In the genomic region with DNA sequence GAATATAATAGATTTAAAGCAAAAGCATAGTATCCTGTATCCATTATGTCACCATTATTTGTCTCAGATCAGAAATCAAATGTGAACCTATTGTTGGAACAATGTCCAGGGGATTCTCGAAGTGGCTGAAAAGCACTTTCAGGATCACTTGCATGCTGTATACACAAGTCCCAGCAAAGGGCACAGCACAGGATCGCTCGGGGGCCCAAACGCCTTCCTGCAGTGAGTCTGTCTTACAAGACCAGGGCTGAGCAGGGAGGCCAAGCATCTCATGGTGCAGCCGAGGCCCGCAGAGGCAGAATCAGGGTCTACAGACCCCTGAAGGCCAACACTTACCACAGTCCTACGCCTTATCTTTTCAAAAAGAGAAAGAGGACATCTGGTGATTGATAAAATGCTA, we compare ENCODE assay signal across 28 cellular contexts.
DNase-seq lines count a peak whose midpoint lies in the region; ATAC-seq and TF ChIP-seq lines count a peak whose summit lies in the region.
"Had no signal": no experiment of that assay in that cellular context is flagged by ENCODE, and none has a peak within 500 bp of the region (broad histone marks: within the 10 kb centered on the region; RNA-seq: fewer than 3 reads in every experiment).

No MANE protein-coding gene starts in this region.

- H3K27ac ChIP-seq in SK-N-SH (ENCODE audit: low read depth in 2 of 2, low read length in 1 of 2) (no peak overlapping the region), endodermal cell (ENCODE audit: low read depth, low read length) (peak overlapping the region; percentile 67), smooth muscle cell (ENCODE audit: low read depth) (peak overlapping the region; percentile 91)
- H3K27ac ChIP-seq: 22Rv1, lower lobe of right lung, suprapubic skin, vagina had no signal

- H3K36me3 ChIP-seq in SK-N-SH (replicated peaks in 1 of 2; ENCODE audit: control insufficient read depth in 1 of 2, insufficient read depth in 2 of 2, low read length in 1 of 2): peaks cover 0 to 22% of the 10 kb centered on the region in 2 experiments
- no peaks in the 10 kb centered on the region for H3K36me3 ChIP-seq in endodermal cell (ENCODE audit: control insufficient read depth, insufficient read depth, low read length)
- H3K36me3 ChIP-seq in smooth muscle cell (ENCODE audit: low read depth): no peaks in the 10 kb centered on the region
- H3K36me3 ChIP-seq: gastroesophageal sphincter, lower lobe of right lung, MG63, suprapubic skin, vagina had no signal

- H3K4me3 Mint-ChIP-seq in endodermal cell: no peak overlapping the region
- no peak overlapping the region for H3K4me3 Mint-ChIP-seq in nephron
- H3K4me3 Mint-ChIP-seq: activated CD4-positive, alpha-beta memory T cell treated with anti-CD3 and anti-CD28 coated beads, Interleukin-2, amount 10 ng/mL, durations not matched to agents 7 days and 5 days; activated naive CD4-positive, alpha-beta T cell treated with anti-CD3 and anti-CD28 coated beads, Interleukin-2, amount 50 U/mL, for 24 hours; dendritic cell treated with granulocyte-macrophage colony-stimulating factor and Interleukin-4, amounts not matched to agents 40 ng/mL and 50 ng/mL, for 4 days; stimulated activated memory B cell treated with anti-CD40 and anti-IgM and Interleukin-4, amounts not matched to agents 10 μg/mL and 1 μg/mL and 100 μg/mL, for 72 hours; T-helper 1 cell treated with Interleukin-12 subunit alpha and Interleukin-12 subunit beta and Interleukin-4 antibody, amounts not matched to agents 30 μg/mL and 1 μg/mL, for 36 hours had no signal

- no peak overlapping the region for H3K4me3 ChIP-seq in SK-N-SH (ENCODE audit: low read depth in 2 of 2, low read length in 1 of 2)
- H3K4me3 ChIP-seq in endodermal cell (ENCODE audit: low read length): no peak overlapping the region
- no peak overlapping the region for H3K4me3 ChIP-seq in smooth muscle cell
- H3K4me3 ChIP-seq: gastroesophageal sphincter, GM12878, lower lobe of right lung, MG63, suprapubic skin, vagina had no signal

- H2AFZ ChIP-seq in SK-N-SH (ENCODE audit: low read depth): no peak overlapping the region
- no peak overlapping the region for H2AFZ ChIP-seq in smooth muscle cell (ENCODE audit: low read depth)

- DNase-seq in SK-N-SH (peak; percentile 60), endodermal cell (no peak), smooth muscle cell (lab: John Stamatoyannopoulos, UW; ENCODE audit: unreplicated experiment) (no peak), NCI-H2227 (lab: John Stamatoyannopoulos, UW; ENCODE audit: unreplicated experiment) (no peak), LoVo (ENCODE audit: low spot score) (no peak)
- DNase-seq: activated CD4-positive, alpha-beta memory T cell treated with anti-CD3 and anti-CD28 coated beads, Interleukin-2, amount 10 ng/mL, durations not matched to agents 7 days and 5 days; activated CD4-positive, alpha-beta T cell treated with anti-CD3 and anti-CD28 coated beads for 1 hour; activated CD8-positive, alpha-beta memory T cell treated with anti-CD3 and anti-CD28 coated beads, Interleukin-2, amount 50 U/mL, for 48 hours; amygdala; lower lobe of right lung; MG63; NCI-H2029 treated with DMSO at 0.1 percent for 48 hours; NCI-H345; nucleus accumbens; stimulated activated CD4-positive, alpha-beta T cell treated with anti-CD3 and anti-CD28 coated beads, Interleukin-4, amount 100 ng/mL, for 24 hours had no signal

- peak overlapping the region; percentile 99 for H3K27ac Mint-ChIP-seq in endodermal cell
- peak overlapping the region; percentile 73 to 86 (median 85) for H3K27ac Mint-ChIP-seq in nephron
- H3K27ac Mint-ChIP-seq: activated CD4-positive, alpha-beta memory T cell treated with anti-CD3 and anti-CD28 coated beads, Interleukin-2, amount 10 ng/mL, durations not matched to agents 7 days and 5 days; activated naive CD4-positive, alpha-beta T cell treated with anti-CD3 and anti-CD28 coated beads, Interleukin-2, amount 50 U/mL, for 24 hours; dendritic cell treated with granulocyte-macrophage colony-stimulating factor and Interleukin-4, amounts not matched to agents 40 ng/mL and 50 ng/mL, for 4 days; stimulated activated memory B cell treated with anti-CD40 and anti-IgM and Interleukin-4, amounts not matched to agents 10 μg/mL and 1 μg/mL and 100 μg/mL, for 72 hours; T-helper 1 cell treated with Interleukin-12 subunit alpha and Interleukin-12 subunit beta and Interleukin-4 antibody, amounts not matched to agents 30 μg/mL and 1 μg/mL, for 36 hours had no signal

- no peak for TF ChIP-seq CTCF in SK-N-SH (IDR thresholded peaks at IDR 0.05)
- TF ChIP-seq CTCF in endodermal cell (conservative IDR thresholded peaks at IDR 0.05): no peak
- TF ChIP-seq CTCF in nephron (IDR thresholded peaks at IDR 0.05; ENCODE audit: unreplicated experiment in 3 of 3): no peak
- no peak for TF ChIP-seq CTCF in smooth muscle cell (IDR thresholded peaks at IDR 0.05; ENCODE audit: borderline replicate concordance, insufficient read depth, poor library complexity, severe bottlenecking)

- H3K4me2 ChIP-seq in SK-N-SH (no peak overlapping the region), smooth muscle cell (peak overlapping the region; percentile 67)

- H3K27me3 Mint-ChIP-seq in endodermal cell (ENCODE audit: insufficient read depth): no peaks in the 10 kb centered on the region
- no peaks in the 10 kb centered on the region for H3K27me3 Mint-ChIP-seq in nephron (ENCODE audit: low read depth)
- H3K27me3 Mint-ChIP-seq: activated CD4-positive, alpha-beta memory T cell treated with anti-CD3 and anti-CD28 coated beads, Interleukin-2, amount 10 ng/mL, durations not matched to agents 7 days and 5 days; dendritic cell treated with granulocyte-macrophage colony-stimulating factor and Interleukin-4, amounts not matched to agents 40 ng/mL and 50 ng/mL, for 4 days; stimulated activated memory B cell treated with anti-CD40 and anti-IgM and Interleukin-4, amounts not matched to agents 10 μg/mL and 1 μg/mL and 100 μg/mL, for 72 hours had no signal

- TF ChIP-seq RAD21 in SK-N-SH (IDR thresholded peaks at IDR 0.05; ENCODE audit: low read length): no peak

- H3K36me3 Mint-ChIP-seq in endodermal cell (ENCODE audit: low read depth) (peaks cover 3% of the 10 kb centered on the region), nephron (ENCODE audit: low read depth) (peaks cover 5% of the 10 kb centered on the region)
- H3K36me3 Mint-ChIP-seq: activated naive CD4-positive, alpha-beta T cell treated with anti-CD3 and anti-CD28 coated beads, Interleukin-2, amount 50 U/mL, for 24 hours; stimulated activated memory B cell treated with anti-CD40 and anti-IgM and Interleukin-4, amounts not matched to agents 10 μg/mL and 1 μg/mL and 100 μg/mL, for 72 hours had no signal

- ATAC-seq in SK-N-SH treated with all-trans-retinoic acid at 6 μM for 48 hours: no peak
- no peak for ATAC-seq in GM18909 (IDR thresholded peaks at IDR 0.05; ENCODE audit: poor library complexity, unreplicated experiment)
- ATAC-seq: gastroesophageal sphincter; GM12878; HCT116; lower lobe of right lung; stimulated activated memory B cell treated with anti-CD40 and anti-IgM and Interleukin-4, amounts not matched to agents 10 μg/mL and 1 μg/mL and 100 μg/mL, for 72 hours had no signal

- H3K79me2 ChIP-seq in SK-N-SH (ENCODE audit: insufficient read depth): peaks cover 48% of the 10 kb centered on the region; the same call in 1 of the 2 replicates
- peaks cover 73% of the 10 kb centered on the region for H3K79me2 ChIP-seq in smooth muscle cell (ENCODE audit: low read depth)

- H3K27me3 ChIP-seq in SK-N-SH (ENCODE audit: insufficient read depth): no peaks in the 10 kb centered on the region
- no peaks in the 10 kb centered on the region for H3K27me3 ChIP-seq in endodermal cell (ENCODE audit: control insufficient read depth, insufficient read depth, low read length, poor library complexity, severe bottlenecking)
- H3K27me3 ChIP-seq in smooth muscle cell (ENCODE audit: low read depth): no peaks in the 10 kb centered on the region
- H3K27me3 ChIP-seq: gastroesophageal sphincter, MG63, suprapubic skin, vagina had no signal

- POLR2A ChIA-PET in SK-N-SH (lab: Yijun Ruan, JAX): no interaction called here

- H4K20me1 ChIP-seq in SK-N-SH (ENCODE audit: insufficient read depth): peaks cover 8% of the 10 kb centered on the region; the same call in 1 of the 2 replicates
- no peaks in the 10 kb centered on the region for H4K20me1 ChIP-seq in smooth muscle cell (ENCODE audit: low read depth)

- H3K4me1 Mint-ChIP-seq in endodermal cell (peaks cover 52% of the 10 kb centered on the region), nephron (peaks cover 75% of the 10 kb centered on the region)
- H3K4me1 Mint-ChIP-seq: activated CD4-positive, alpha-beta memory T cell treated with anti-CD3 and anti-CD28 coated beads, Interleukin-2, amount 10 ng/mL, durations not matched to agents 7 days and 5 days; activated naive CD4-positive, alpha-beta T cell treated with anti-CD3 and anti-CD28 coated beads, Interleukin-2, amount 50 U/mL, for 24 hours had no signal

- no peak overlapping the region for H3K9ac ChIP-seq in SK-N-SH
- peak overlapping the region; percentile 77 for H3K9ac ChIP-seq in endodermal cell (ENCODE audit: extremely low read depth, low read length, poor library complexity, severe bottlenecking)
- H3K9ac ChIP-seq in smooth muscle cell (ENCODE audit: low read depth): peak overlapping the region; percentile 69

- no peak for TF ChIP-seq EP300 in SK-N-SH (IDR thresholded peaks at IDR 0.05; ENCODE audit: borderline replicate concordance in 1 of 2, low read depth in 1 of 2, low read length in 1 of 2)

- no peaks in the 10 kb centered on the region for H3F3A ChIP-seq in SK-N-SH (replicated peaks; ENCODE audit: insufficient read depth)
- H3F3A ChIP-seq in smooth muscle cell (ENCODE audit: low read depth): peaks cover 19% of the 10 kb centered on the region

- no peaks in the 10 kb centered on the region for H3K9me2 ChIP-seq in SK-N-SH

- 86% methylated on average over 7 of the region's 7 CpGs for WGBS in SK-N-SH (ENCODE audit: low lambda C conversion rate)
- 79 to 100% methylated on average over 4 to 7 of the region's 7 CpGs for WGBS in endodermal cell (ENCODE audit: insufficient coverage in 1 of 2, insufficient read length in 1 of 2), 2 experiments
- WGBS in smooth muscle cell (ENCODE audit: low lambda C conversion rate): 69% methylated on average over 7 of the region's 7 CpGs

- H3K4me1 ChIP-seq in SK-N-SH (ENCODE audit: control insufficient read depth in 1 of 2, insufficient read depth in 2 of 2, low read depth in 1 of 2, low read length in 1 of 2): peaks cover 6 to 32% of the 10 kb centered on the region in 2 experiments; a peak in 2 of 4 replicates
- peaks cover 22% of the 10 kb centered on the region for H3K4me1 ChIP-seq in endodermal cell (ENCODE audit: control insufficient read depth, insufficient read depth, low read length)
- peaks cover 45% of the 10 kb centered on the region for H3K4me1 ChIP-seq in smooth muscle cell (ENCODE audit: low read depth)

- peaks cover under 1% of the 10 kb centered on the region for H3K9me3 Mint-ChIP-seq in endodermal cell
- no peaks in the 10 kb centered on the region for H3K9me3 Mint-ChIP-seq in nephron
- H3K9me3 Mint-ChIP-seq: activated CD4-positive, alpha-beta memory T cell treated with anti-CD3 and anti-CD28 coated beads, Interleukin-2, amount 10 ng/mL, durations not matched to agents 7 days and 5 days; activated naive CD4-positive, alpha-beta T cell treated with anti-CD3 and anti-CD28 coated beads, Interleukin-2, amount 50 U/mL, for 24 hours; dendritic cell treated with granulocyte-macrophage colony-stimulating factor and Interleukin-4, amounts not matched to agents 40 ng/mL and 50 ng/mL, for 4 days; stimulated activated memory B cell treated with anti-CD40 and anti-IgM and Interleukin-4, amounts not matched to agents 10 μg/mL and 1 μg/mL and 100 μg/mL, for 72 hours; T-helper 1 cell treated with Interleukin-12 subunit alpha and Interleukin-12 subunit beta and Interleukin-4 antibody, amounts not matched to agents 30 μg/mL and 1 μg/mL, for 36 hours had no signal

- CTCF ChIA-PET in SK-N-SH (lab: Yijun Ruan, JAX): interaction anchor here (1.2 kb wide), 2 partner anchors 224 to 270 kb away, joined by 3 to 4 read pairs; no protein-coding TSS in a partner anchor

- H3K9me3 ChIP-seq in SK-N-SH: no peaks in the 10 kb centered on the region
- peaks cover 4% of the 10 kb centered on the region for H3K9me3 ChIP-seq in endodermal cell (ENCODE audit: control insufficient read depth, low read length)
- no peaks in the 10 kb centered on the region for H3K9me3 ChIP-seq in smooth muscle cell (replicated peaks; ENCODE audit: low read depth)
- H3K9me3 ChIP-seq: gastroesophageal sphincter, lower lobe of right lung, MG63, suprapubic skin, vagina had no signal

Comparison
In these comparisons a context has a peak if more than half of its experiments do, and no peak if none do; other contexts are left out.
1. H3K27ac ChIP-seq: peak in endodermal cell (single experiment) and smooth muscle cell (single experiment); none in SK-N-SH (0 of 2).